13 cellular contexts compared by ENCODE assay signal in the genomic region with DNA sequence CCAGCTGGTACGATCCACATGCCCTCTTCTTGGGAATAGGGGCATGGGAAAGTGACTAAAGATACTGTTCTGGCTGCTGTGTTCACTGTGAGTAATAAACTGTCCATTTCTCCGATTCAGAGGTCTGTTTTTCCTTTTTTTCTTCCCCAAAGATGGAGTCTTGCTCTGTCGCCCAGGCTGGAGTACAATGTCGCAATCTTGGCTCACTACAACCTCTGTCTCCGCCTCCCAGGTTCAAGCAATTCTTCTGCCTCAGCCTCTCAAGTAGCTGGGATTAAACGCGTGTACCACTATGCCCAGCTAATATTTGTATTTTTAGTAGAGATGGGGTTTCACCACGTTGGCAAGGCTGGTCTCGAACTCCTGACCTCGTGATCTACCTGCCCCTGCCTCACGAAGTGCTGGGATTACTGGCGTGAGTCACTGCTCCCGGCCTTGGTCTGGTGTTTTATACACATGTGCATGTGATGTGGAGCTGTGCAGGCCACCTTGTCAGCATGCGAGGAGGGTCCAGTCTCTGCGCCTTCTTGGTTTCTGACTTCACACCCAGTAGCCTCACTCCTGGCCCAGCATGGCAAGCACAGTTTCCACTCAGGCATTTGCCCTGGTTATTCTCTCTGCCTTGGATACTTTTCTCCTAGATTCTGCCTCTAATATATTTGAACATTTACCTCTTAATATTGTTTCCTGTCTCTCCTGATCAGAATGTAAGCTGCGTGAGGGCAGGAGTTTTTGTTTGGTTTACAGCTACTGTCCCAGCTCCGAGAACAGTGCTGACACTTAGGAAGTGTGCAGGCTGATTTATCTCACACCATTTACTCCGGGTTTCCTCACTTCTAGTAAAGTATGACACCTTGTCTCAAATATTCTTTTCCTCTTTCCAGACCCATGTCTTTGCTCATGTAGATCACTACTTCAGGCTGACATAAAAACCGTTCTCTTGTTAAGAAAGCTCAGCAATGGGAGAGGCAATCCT. TPM values are rescaled to one million over a fixed set of nuclear protein-coding genes. Genes with fewer than 3 reads are reported as not detected.
A peak's percentile ranks its signal among the peaks of the same experiment; 100 is the strongest.
DNase-seq lines count a peak whose midpoint lies in the region; ATAC-seq and TF ChIP-seq lines count a peak whose summit lies in the region.
"Had no signal": no experiment of that assay in that cellular context is flagged by ENCODE, and none has a peak within 500 bp of the region (broad histone marks: within the 10 kb centered on the region; RNA-seq: fewer than 3 reads in every experiment).

No MANE protein-coding gene starts in this region.

- no peak overlapping the region for H3K4me3 ChIP-seq in CD4-positive, alpha-beta memory T cell (ENCODE audit: low read length in 2 of 2)
- no peak overlapping the region for H3K4me3 ChIP-seq in cardiac fibroblast (replicated peaks in 1 of 2; ENCODE audit: low read depth in 2 of 2, low read length in 2 of 2)
- no peak overlapping the region for H3K4me3 ChIP-seq in neural progenitor cell
- no peak overlapping the region for H3K4me3 ChIP-seq in uterus
- H3K4me3 ChIP-seq: body of pancreas, skin epidermis had no signal

- TF ChIP-seq CTCF in cardiac fibroblast (IDR thresholded peaks at IDR 0.05; ENCODE audit: low read depth, low read length) (no peak), neural progenitor cell (IDR thresholded peaks at IDR 0.05) (no peak), uterus (IDR thresholded peaks at IDR 0.05) (no peak)

- no peak overlapping the region for H2AFZ ChIP-seq in neural progenitor cell (replicated peaks)

- no peaks in the 10 kb centered on the region for H3K36me3 ChIP-seq in CD4-positive, alpha-beta memory T cell (ENCODE audit: insufficient read depth, low read length)
- H3K36me3 ChIP-seq in neural progenitor cell = no peaks in the 10 kb centered on the region
- H3K36me3 ChIP-seq in uterus = no peaks in the 10 kb centered on the region

- no peak overlapping the region for H3K4me2 ChIP-seq in neural progenitor cell

- TF ChIP-seq EP300 in Ishikawa (IDR thresholded peaks at IDR 0.05; ENCODE audit: borderline replicate concordance) = no peak

- no peak for DNase-seq in CD4-positive, alpha-beta memory T cell
- DNase-seq in cardiac fibroblast (ENCODE audit: low read depth in 2 of 2) = peak; percentile 33 to 41
- DNase-seq in natural killer cell treated with Interleukin-12 subunit alpha and Interleukin-12 subunit beta and Interleukin-15 and Interleukin-18, amount 100 ng/mL, for 72 hours (ENCODE audit: low spot score) = no peak
- no peak for DNase-seq in iPS-NIHi11 (ENCODE audit: low spot score)
- DNase-seq in Right ventricle myocardium inferior (ENCODE audit: missing footprints) = no peak
- no peak for DNase-seq in neural progenitor cell (ENCODE audit: low spot score)
- no peak for DNase-seq in uterus
- DNase-seq: body of pancreas, COR-L47, NCI-H1436 had no signal

- intact Hi-C loops in CD4-positive, alpha-beta memory T cell (cut with micrococcal nuclease) = no loop called here
- intact Hi-C loops in Right ventricle myocardium inferior (cut with DNase I) (no loop called here), uterus (cut with DNase I; ENCODE audit: low total_unique reads) (no loop called here)

- no peaks in the 10 kb centered on the region for H3K27me3 ChIP-seq in CD4-positive, alpha-beta memory T cell (ENCODE audit: insufficient read depth, low read length)
- H3K27me3 ChIP-seq in neural progenitor cell = no peaks in the 10 kb centered on the region
- no peaks in the 10 kb centered on the region for H3K27me3 ChIP-seq in uterus
- H3K27me3 ChIP-seq: body of pancreas had no signal

- no peaks in the 10 kb centered on the region for H3K27me3 Mint-ChIP-seq in CD4-positive, alpha-beta memory T cell
- no peaks in the 10 kb centered on the region for H3K27me3 Mint-ChIP-seq in natural killer cell treated with Interleukin-12 subunit alpha and Interleukin-12 subunit beta and Interleukin-15 and Interleukin-18, amount 100 ng/mL, for 72 hours
- H3K27me3 Mint-ChIP-seq in neural progenitor cell (ENCODE audit: insufficient read depth, low read depth) = no peaks in the 10 kb centered on the region

- POLR2A ChIA-PET in CD4-positive, alpha-beta memory T cell (lab: Charles Lee; ENCODE audit: partially characterized antibody) = interaction anchor here (0.9 to 4.3 kb wide), 3 partner anchors 14 to 33 kb away, joined by 3 to 65 read pairs (median 3); a partner anchor contains a TSS

- no peak overlapping the region for H3K9ac ChIP-seq in neural progenitor cell

- CTCF ChIA-PET in CD4-positive, alpha-beta memory T cell (lab: Charles Lee; ENCODE audit: partially characterized antibody) = interaction anchor here (0.7 to 2.2 kb wide), 4 partner anchors 20 to 42 kb away, joined by 3 to 12 read pairs (median 4); a partner anchor contains a TSS

- H3F3A ChIP-seq in neural progenitor cell (ENCODE audit: low read depth) = no peaks in the 10 kb centered on the region

- H3K27ac Mint-ChIP-seq in CD4-positive, alpha-beta memory T cell = peak overlapping the region in 6 of 7 donors; percentile 38 to 90 (median 72)
- H3K27ac Mint-ChIP-seq in natural killer cell treated with Interleukin-12 subunit alpha and Interleukin-12 subunit beta and Interleukin-15 and Interleukin-18, amount 100 ng/mL, for 72 hours = peak overlapping the region; percentile 98 to 99
- no peak overlapping the region for H3K27ac Mint-ChIP-seq in neural progenitor cell

- no peak overlapping the region for H3K27ac ChIP-seq in CD4-positive, alpha-beta memory T cell (ENCODE audit: low read depth, low read length)
- H3K27ac ChIP-seq in neural progenitor cell (no peak overlapping the region), uterus (no peak overlapping the region)
- H3K27ac ChIP-seq: body of pancreas, skin epidermis had no signal

- no peaks in the 10 kb centered on the region for H4K20me1 ChIP-seq in neural progenitor cell (ENCODE audit: low read depth)

- H3K79me2 ChIP-seq in neural progenitor cell (ENCODE audit: low read depth) = no peaks in the 10 kb centered on the region

- no peak for TF ChIP-seq POLR2A in uterus (IDR thresholded peaks at IDR 0.05)

- peaks cover 13 to 33% of the 10 kb centered on the region in 2 donors for H3K36me3 Mint-ChIP-seq in CD4-positive, alpha-beta memory T cell
- peaks cover 33% of the 10 kb centered on the region for H3K36me3 Mint-ChIP-seq in natural killer cell treated with Interleukin-12 subunit alpha and Interleukin-12 subunit beta and Interleukin-15 and Interleukin-18, amount 100 ng/mL, for 72 hours
- H3K36me3 Mint-ChIP-seq in neural progenitor cell = peaks cover 17% of the 10 kb centered on the region

- peak overlapping the region in 5 of 8 donors; percentile 2 to 71 (median 69) for H3K4me3 Mint-ChIP-seq in CD4-positive, alpha-beta memory T cell
- H3K4me3 Mint-ChIP-seq in natural killer cell treated with Interleukin-12 subunit alpha and Interleukin-12 subunit beta and Interleukin-15 and Interleukin-18, amount 100 ng/mL, for 72 hours = peak overlapping the region; percentile 92
- H3K4me3 Mint-ChIP-seq in neural progenitor cell = no peak overlapping the region

- H3K4me1 Mint-ChIP-seq in CD4-positive, alpha-beta memory T cell = peaks cover 63 to 94% (median 79%) of the 10 kb centered on the region in 4 donors
- H3K4me1 Mint-ChIP-seq in natural killer cell treated with Interleukin-12 subunit alpha and Interleukin-12 subunit beta and Interleukin-15 and Interleukin-18, amount 100 ng/mL, for 72 hours (ENCODE audit: low read depth in 2 of 2) = peaks cover 68 to 69% of the 10 kb centered on the region in 2 donors
- peaks cover 15% of the 10 kb centered on the region for H3K4me1 Mint-ChIP-seq in neural progenitor cell

- H3K4me1 ChIP-seq in CD4-positive, alpha-beta memory T cell (ENCODE audit: insufficient read depth, low read length) = peaks cover 78% of the 10 kb centered on the region
- peaks cover 4% of the 10 kb centered on the region for H3K4me1 ChIP-seq in neural progenitor cell
- peaks cover 5 to 19% of the 10 kb centered on the region in 2 donors for H3K4me1 ChIP-seq in uterus

- H3K9me3 Mint-ChIP-seq in CD4-positive, alpha-beta memory T cell = no peaks in the 10 kb centered on the region
- H3K9me3 Mint-ChIP-seq in natural killer cell treated with Interleukin-12 subunit alpha and Interleukin-12 subunit beta and Interleukin-15 and Interleukin-18, amount 100 ng/mL, for 72 hours = peaks cover 5% of the 10 kb centered on the region
- peaks cover 4% of the 10 kb centered on the region for H3K9me3 Mint-ChIP-seq in neural progenitor cell

- ATAC-seq in natural killer cell treated with Interleukin-12 subunit alpha and Interleukin-12 subunit beta and Interleukin-15 and Interleukin-18, amount 100 ng/mL, for 72 hours = no peak
- no peak for ATAC-seq in Right ventricle myocardium inferior
- ATAC-seq: body of pancreas, left cardiac atrium had no signal

- H3K9me3 ChIP-seq in CD4-positive, alpha-beta memory T cell (ENCODE audit: control insufficient read depth in 1 of 2, low read length in 2 of 2) = no peaks in the 10 kb centered on the region
- no peaks in the 10 kb centered on the region for H3K9me3 ChIP-seq in neural progenitor cell (ENCODE audit: low read depth)
- H3K9me3 ChIP-seq in uterus = no peaks in the 10 kb centered on the region
- H3K9me3 ChIP-seq: body of pancreas had no signal

- TF ChIP-seq RAD21 in Ishikawa (IDR thresholded peaks at IDR 0.05; ENCODE audit: low read depth) = no peak

TF ChIP-seq in Ishikawa, 13 proteins besides CTCF, POLR2A, EP300 and RAD21:
- TF ChIP-seq CEBPB (IDR thresholded peaks at IDR 0.05) = 0 out of 2 replicates have a peak, but pooled peaks have one; percentile 36
- TF ChIP-seq ZBTB7A (IDR thresholded peaks at IDR 0.05; ENCODE audit: low read depth) = no peak

RNA-seq across cellular contexts. Expression of a gene that starts 19.7 kb away (rescaled TPM):
- 10 to 100 TPM; 54.9 to 67.2 TPM for total RNA-seq in CD4-positive, alpha-beta memory T cell
- 10 to 100 TPM; 30.9 to 66.1 TPM for polyA plus RNA-seq in CD4-positive, alpha-beta memory T cell
- 100 to 1,000 TPM in 1 of 2 donors, 10 to 100 TPM in 1; 97.9 to 101 TPM for total RNA-seq in natural killer cell treated with Interleukin-12 subunit alpha and Interleukin-12 subunit beta and Interleukin-15 and Interleukin-18, amount 100 ng/mL, for 72 hours
- total RNA-seq in Right ventricle myocardium inferior (16.9 TPM), neural progenitor cell (ENCODE audit: low replicate concordance) (4.0 and 17.6 TPM in 2 replicates), uterus (10 to 100 TPM; 29.6 to 65.6 (median 46.3) TPM)

RNA-seq across cellular contexts. Expression of a gene that starts 32.9 kb away (rescaled TPM):
- 10 to 100 TPM; 72.6 to 73.9 TPM for total RNA-seq in CD4-positive, alpha-beta memory T cell
- polyA plus RNA-seq in CD4-positive, alpha-beta memory T cell = 10 to 100 TPM; 92.8 to 96.7 TPM
- 100 to 1,000 TPM in 1 of 2 donors, 10 to 100 TPM in 1; 94.1 to 198 TPM for total RNA-seq in natural killer cell treated with Interleukin-12 subunit alpha and Interleukin-12 subunit beta and Interleukin-15 and Interleukin-18, amount 100 ng/mL, for 72 hours
- total RNA-seq in Right ventricle myocardium inferior = 63.7 TPM
- total RNA-seq in neural progenitor cell (ENCODE audit: low replicate concordance) = 23.3 and 51.4 TPM in 2 replicates
- total RNA-seq in uterus = 10 to 100 TPM; 25.1 to 51.8 (median 43.3) TPM

Comparison
In these comparisons a context has a peak if more than half of its experiments do, and no peak if none do; other contexts are left out.
1. DNase-seq: peak in cardiac fibroblast (2 of 2); none in CD4-positive, alpha-beta memory T cell (0 of 5), natural killer cell treated with Interleukin-12 subunit alpha and Interleukin-12 subunit beta and Interleukin-15 and Interleukin-18, amount 100 ng/mL, for 72 hours (single experiment), iPS-NIHi11 (single experiment), Right ventricle myocardium inferior (single experiment), neural progenitor cell (single experiment) and uterus (0 of 2).